Comparison of ENCODE assay signal across 1 cellular context in genomic region chr2:65527451-65528240, GRCh38.
TF ChIP-seq lines count a peak whose summit lies in the region.

No MANE protein-coding gene starts in this region.

TF ChIP-seq in K562, 482 proteins besides CTCF, POLR2A, EP300 and RAD21 (continued from another document and continues in another):
- TF ChIP-seq RNF219 (CRISPR knock-in tag; IDR thresholded peaks at IDR 0.05): no peak
- peak; percentile 24; the same call in 1 of the 2 replicates for TF ChIP-seq GABPA (tag; conservative IDR thresholded peaks at IDR 0.05; ENCODE audit: low read depth)
- no peak for TF ChIP-seq ZNF561 (CRISPR knock-in tag; conservative IDR thresholded peaks at IDR 0.05)
- no peak for TF ChIP-seq NFRKB (IDR thresholded peaks at IDR 0.05; ENCODE audit: low read depth)
- peak; percentile 72 for TF ChIP-seq EHMT2 (IDR thresholded peaks at IDR 0.05)
- peak; percentile 50; the same call in 1 of the 2 replicates for TF ChIP-seq ZNF766 (CRISPR knock-in tag; conservative IDR thresholded peaks at IDR 0.05)
- TF ChIP-seq SETDB1 (IDR thresholded peaks at IDR 0.05; ENCODE audit: low read length): no peak
- TF ChIP-seq BCL6 (CRISPR knock-in tag; IDR thresholded peaks at IDR 0.05): no peak
- TF ChIP-seq ZNF212 (CRISPR knock-in tag; IDR thresholded peaks at IDR 0.05): no peak
- no peak for TF ChIP-seq NFIC (IDR thresholded peaks at IDR 0.05)
- peak; percentile 55; the same call in 1 of the 2 replicates for TF ChIP-seq LEF1 (IDR thresholded peaks at IDR 0.05)
- TF ChIP-seq SMAD4 (CRISPR knock-in tag; conservative IDR thresholded peaks at IDR 0.05): 0 out of 2 replicates have a peak, but pooled peaks have one; percentile 39
- TF ChIP-seq NBN (IDR thresholded peaks at IDR 0.05; ENCODE audit: low read depth): 0 out of 2 replicates have a peak, but pooled peaks have one; percentile 55
- TF ChIP-seq TFAM (CRISPR knock-in tag; conservative IDR thresholded peaks at IDR 0.05): no peak
- no peak; the same call in 1 of the 2 replicates for TF ChIP-seq HDAC2 (IDR thresholded peaks at IDR 0.05)
- TF ChIP-seq OTX1 (CRISPR knock-in tag; IDR thresholded peaks at IDR 0.05): no peak
- TF ChIP-seq ZC3H4 (CRISPR knock-in tag; IDR thresholded peaks at IDR 0.05; ENCODE audit: borderline replicate concordance): no peak
- TF ChIP-seq ZNF263 (CRISPR knock-in tag; IDR thresholded peaks at IDR 0.05; ENCODE audit: borderline replicate concordance): no peak
- 0 out of 2 replicates have a peak, but pooled peaks have one; percentile 21 for TF ChIP-seq KLF16 (IDR thresholded peaks at IDR 0.05)
- no peak for TF ChIP-seq TRIM25 (IDR thresholded peaks at IDR 0.05; ENCODE audit: borderline replicate concordance)
- TF ChIP-seq STAT6 (CRISPR knock-in tag; IDR thresholded peaks at IDR 0.05): no peak
- TF ChIP-seq SP1 (CRISPR knock-in tag; IDR thresholded peaks at IDR 0.05): no peak
- TF ChIP-seq EZH2 (IDR thresholded peaks at IDR 0.05; ENCODE audit: borderline replicate concordance, low read depth, low read length): no peak
- no peak for TF ChIP-seq BRCA1 (IDR thresholded peaks at IDR 0.05)
- no peak for TF ChIP-seq BRCA1 (CRISPR knock-in tag; IDR thresholded peaks at IDR 0.05)
- no peak for TF ChIP-seq ARID4B (CRISPR knock-in tag; IDR thresholded peaks at IDR 0.05)
- no peak for TF ChIP-seq CC2D1A (IDR thresholded peaks at IDR 0.05)
- no peak for TF ChIP-seq PPARD (CRISPR knock-in tag; IDR thresholded peaks at IDR 0.05)
- no peak for TF ChIP-seq CGGBP1 (CRISPR knock-in tag; IDR thresholded peaks at IDR 0.05)
- no peak for TF ChIP-seq ZNF311 (CRISPR knock-in tag; IDR thresholded peaks at IDR 0.05)
- TF ChIP-seq ZNF592 (IDR thresholded peaks at IDR 0.05): 0 out of 2 replicates have a peak, but pooled peaks have one; percentile 41
- no peak for TF ChIP-seq TAF1 (IDR thresholded peaks at IDR 0.05; ENCODE audit: control insufficient read depth, extremely low read depth, insufficient read depth, low read length, severe bottlenecking)
- TF ChIP-seq PCBP1 (IDR thresholded peaks at IDR 0.05; ENCODE audit: low read depth, low read length, poor library complexity, severe bottlenecking): no peak
- TF ChIP-seq PTTG1 (tag; IDR thresholded peaks at IDR 0.05; ENCODE audit: low read depth): no peak
- 0 out of 2 replicates have a peak, but pooled peaks have one; percentile 29 for TF ChIP-seq CREB3 (tag; conservative IDR thresholded peaks at IDR 0.05; ENCODE audit: low read depth)
- no peak for TF ChIP-seq ATF4 (CRISPR knock-in tag; IDR thresholded peaks at IDR 0.05)
- no peak for TF ChIP-seq FOS (IDR thresholded peaks at IDR 0.05; ENCODE audit: extremely low read depth, insufficient read length)
- TF ChIP-seq SAFB (IDR thresholded peaks at IDR 0.05; ENCODE audit: borderline replicate concordance, low read depth, low read length): no peak
- peak; percentile 85 for TF ChIP-seq L3MBTL2 (IDR thresholded peaks at IDR 0.05)
- TF ChIP-seq ESRRA (IDR thresholded peaks at IDR 0.05; ENCODE audit: borderline replicate concordance, low read depth): peak; percentile 20; the same call in 1 of the 2 replicates
- no peak for TF ChIP-seq ZNF282 (CRISPR knock-in tag; IDR thresholded peaks at IDR 0.05)
- no peak for TF ChIP-seq ZNF717 (CRISPR knock-in tag; IDR thresholded peaks at IDR 0.05)
- peak in 1 of 2 experiments; percentile 49; a peak in 1 of 4 replicates for TF ChIP-seq SRF (CRISPR knock-in tag; IDR thresholded peaks at IDR 0.05)
- TF ChIP-seq CREBBP (IDR thresholded peaks at IDR 0.05; ENCODE audit: low read depth, low read length): no peak
- TF ChIP-seq PRMT5 (CRISPR knock-in tag; IDR thresholded peaks at IDR 0.05): no peak
- TF ChIP-seq HOMEZ (CRISPR knock-in tag; IDR thresholded peaks at IDR 0.05): no peak
- no peak for TF ChIP-seq SMARCA5 (IDR thresholded peaks at IDR 0.05)
